In the genomic region with DNA sequence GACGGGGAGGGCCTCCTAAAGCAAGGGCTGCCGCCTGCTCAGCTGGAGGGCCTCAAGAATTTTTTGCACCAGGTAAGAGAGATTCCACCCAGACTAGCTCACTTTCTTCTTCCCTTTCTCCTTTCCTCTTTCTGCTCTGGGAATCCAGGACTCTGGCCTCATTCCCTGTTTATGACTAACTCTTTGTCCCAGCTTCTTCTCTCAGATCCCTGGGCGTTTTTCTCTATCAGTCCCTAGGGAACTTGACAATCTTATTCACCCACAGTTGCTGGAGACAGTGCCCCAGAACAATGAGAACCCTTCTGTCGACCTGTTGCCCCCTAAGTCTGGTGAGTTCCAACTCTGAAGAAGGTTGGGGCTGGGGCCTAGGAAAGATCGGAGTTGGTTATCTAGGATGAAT, we compare ENCODE assay signal across 23 cellular contexts. TPM values are rescaled to one million over a fixed set of nuclear protein-coding genes. Genes with fewer than 3 reads are reported as not detected.
DNase-seq lines count a peak whose midpoint lies in the region; ATAC-seq and TF ChIP-seq lines count a peak whose summit lies in the region.
"Had no signal": no experiment of that assay in that cellular context is flagged by ENCODE, and none has a peak within 500 bp of the region (broad histone marks: within the 10 kb centered on the region; RNA-seq: fewer than 3 reads in every experiment).

No MANE protein-coding gene starts in this region.

- TF ChIP-seq CTCF in activated CD8-positive, alpha-beta T cell treated with anti-CD3 and anti-CD28 coated beads for 36 hours (IDR thresholded peaks at IDR 0.05), result no peak
- TF ChIP-seq CTCF in fibroblast of mammary gland (conservative IDR thresholded peaks at IDR 0.05; ENCODE audit: control insufficient read depth, insufficient read depth, low read depth, low read length), result no peak
- no peak for TF ChIP-seq CTCF in colonic mucosa (IDR thresholded peaks at IDR 0.05)

- H3F3A ChIP-seq in GM23248 (ENCODE audit: insufficient read depth), result 0 out of 2 replicates have a peak, but pooled peaks cover 6% of the 10 kb centered on the region

- peaks cover 70% of the 10 kb centered on the region for H3K36me3 Mint-ChIP-seq in activated CD8-positive, alpha-beta T cell treated with anti-CD3 and anti-CD28 coated beads, Interleukin-2, amount 10 ng/mL, durations not matched to agents 7 days and 5 days (ENCODE audit: low read depth)
- H3K36me3 Mint-ChIP-seq in activated CD8-positive, alpha-beta T cell treated with anti-CD3 and anti-CD28 coated beads for 36 hours (ENCODE audit: low read depth), result peaks cover 53% of the 10 kb centered on the region

- no peak overlapping the region for H2AFZ ChIP-seq in GM23248

- POLR2A ChIA-PET in activated CD8-positive, alpha-beta T cell treated with anti-CD3 and anti-CD28 coated beads, Interleukin-2, amount 10 ng/mL, durations not matched to agents 7 days and 5 days (lab: Charles Lee), result interaction anchor here (1.1 kb wide), 2 partner anchors 13 to 32 kb away, joined by 3 read pairs; a partner anchor contains a TSS
- POLR2A ChIA-PET in activated CD8-positive, alpha-beta T cell treated with anti-CD3 and anti-CD28 coated beads for 36 hours (lab: Charles Lee), result interaction anchor here (1.3 to 2.0 kb wide), 2 partner anchors 8 to 15 kb away, joined by 4 to 7 read pairs; no protein-coding TSS in a partner anchor

- no peaks in the 10 kb centered on the region for H4K20me1 ChIP-seq in GM23248 (ENCODE audit: insufficient read depth)

- ATAC-seq in activated CD8-positive, alpha-beta T cell treated with anti-CD3 and anti-CD28 coated beads, Interleukin-2, amount 10 ng/mL, durations not matched to agents 7 days and 5 days, result no peak
- ATAC-seq in activated CD8-positive, alpha-beta T cell treated with anti-CD3 and anti-CD28 coated beads for 36 hours, result no peak
- ATAC-seq in stimulated activated naive CD8-positive, alpha-beta T cell treated with anti-CD3 and anti-CD28 coated beads, Interleukin-15, amount 100 ng/mL, for 72 hours, result no peak
- no peak for ATAC-seq in HG03025 (IDR thresholded peaks at IDR 0.05; ENCODE audit: low FRiP score, unreplicated experiment)

- CTCF ChIA-PET in activated CD8-positive, alpha-beta T cell treated with anti-CD3 and anti-CD28 coated beads, Interleukin-2, amount 10 ng/mL, durations not matched to agents 7 days and 5 days (lab: Charles Lee), result interaction anchor here (1.5 kb wide), 1 partner anchor 15 kb away, joined by 5 read pairs; a partner anchor contains a TSS
- CTCF ChIA-PET in activated CD8-positive, alpha-beta T cell treated with anti-CD3 and anti-CD28 coated beads for 36 hours (lab: Charles Lee), result interaction anchor here (1.0 to 1.1 kb wide), 3 partner anchors 14 to 126 kb away, joined by 3 read pairs; no protein-coding TSS in a partner anchor

- H3K36me3 ChIP-seq in GM23248 (ENCODE audit: low read depth) (peaks cover 34% of the 10 kb centered on the region; the same call in 1 of the 2 replicates), colonic mucosa (peaks cover 8% of the 10 kb centered on the region)

- H3K9me3 Mint-ChIP-seq in activated CD8-positive, alpha-beta T cell treated with anti-CD3 and anti-CD28 coated beads, Interleukin-2, amount 10 ng/mL, durations not matched to agents 7 days and 5 days (ENCODE audit: insufficient read depth), result no peaks in the 10 kb centered on the region
- H3K9me3 Mint-ChIP-seq in activated CD8-positive, alpha-beta T cell treated with anti-CD3 and anti-CD28 coated beads for 36 hours, result no peaks in the 10 kb centered on the region
- H3K9me3 Mint-ChIP-seq in stimulated activated naive CD8-positive, alpha-beta T cell treated with anti-CD3 and anti-CD28 coated beads, Interleukin-15, amount 100 ng/mL, for 72 hours, result no peaks in the 10 kb centered on the region

- no peak overlapping the region for H3K27ac ChIP-seq in GM23248
- H3K27ac ChIP-seq in colonic mucosa, result no peak overlapping the region
- H3K27ac ChIP-seq: KMS-11, SJSA1 had no signal

- no peaks in the 10 kb centered on the region for H3K27me3 Mint-ChIP-seq in activated CD8-positive, alpha-beta T cell treated with anti-CD3 and anti-CD28 coated beads, Interleukin-2, amount 10 ng/mL, durations not matched to agents 7 days and 5 days (ENCODE audit: low read depth)
- no peaks in the 10 kb centered on the region for H3K27me3 Mint-ChIP-seq in activated CD8-positive, alpha-beta T cell treated with anti-CD3 and anti-CD28 coated beads for 36 hours
- no peaks in the 10 kb centered on the region for H3K27me3 Mint-ChIP-seq in stimulated activated naive CD8-positive, alpha-beta T cell treated with anti-CD3 and anti-CD28 coated beads, Interleukin-15, amount 100 ng/mL, for 72 hours

- H3K27ac Mint-ChIP-seq in activated CD8-positive, alpha-beta T cell treated with anti-CD3 and anti-CD28 coated beads, Interleukin-2, amount 10 ng/mL, durations not matched to agents 7 days and 5 days, result peak overlapping the region; percentile 46
- no peak overlapping the region for H3K27ac Mint-ChIP-seq in activated CD8-positive, alpha-beta T cell treated with anti-CD3 and anti-CD28 coated beads for 36 hours
- peak overlapping the region; percentile 12 to 81 for H3K27ac Mint-ChIP-seq in stimulated activated naive CD8-positive, alpha-beta T cell treated with anti-CD3 and anti-CD28 coated beads, Interleukin-15, amount 100 ng/mL, for 72 hours

- H3K9me3 ChIP-seq in GM23248 (ENCODE audit: low read depth), result no peaks in the 10 kb centered on the region
- H3K9me3 ChIP-seq in colonic mucosa, result no peaks in the 10 kb centered on the region
- H3K9me3 ChIP-seq: SJSA1 had no signal

- no peaks in the 10 kb centered on the region for H3K27me3 ChIP-seq in GM23248 (replicated peaks; ENCODE audit: insufficient read depth)
- H3K27me3 ChIP-seq in colonic mucosa, result no peaks in the 10 kb centered on the region
- H3K27me3 ChIP-seq: SJSA1 had no signal

- H3K79me2 ChIP-seq in GM23248 (ENCODE audit: insufficient read depth), result no peaks in the 10 kb centered on the region

- no peak overlapping the region for H3K9ac ChIP-seq in GM23248
- no peak overlapping the region for H3K9ac ChIP-seq in colonic mucosa (ENCODE audit: low read depth in 2 of 2, low read length in 2 of 2)
- H3K9ac ChIP-seq: KMS-11 had no signal

- no peaks in the 10 kb centered on the region for H3K4me1 ChIP-seq in GM23248 (ENCODE audit: insufficient read depth)
- no peaks in the 10 kb centered on the region for H3K4me1 ChIP-seq in colonic mucosa
- H3K4me1 ChIP-seq: SJSA1 had no signal

- H3K4me1 Mint-ChIP-seq in activated CD8-positive, alpha-beta T cell treated with anti-CD3 and anti-CD28 coated beads, Interleukin-2, amount 10 ng/mL, durations not matched to agents 7 days and 5 days (ENCODE audit: low read depth), result peaks cover 29% of the 10 kb centered on the region
- H3K4me1 Mint-ChIP-seq in activated CD8-positive, alpha-beta T cell treated with anti-CD3 and anti-CD28 coated beads for 36 hours (ENCODE audit: low read depth), result peaks cover 23% of the 10 kb centered on the region
- peaks cover 18% of the 10 kb centered on the region for H3K4me1 Mint-ChIP-seq in stimulated activated naive CD8-positive, alpha-beta T cell treated with anti-CD3 and anti-CD28 coated beads, Interleukin-15, amount 100 ng/mL, for 72 hours

- H3K4me2 ChIP-seq in GM23248 (ENCODE audit: unreplicated experiment), result no peak overlapping the region
- H3K4me2 ChIP-seq: KMS-11 had no signal

- DNase-seq in activated CD8-positive, alpha-beta T cell treated with anti-CD3 and anti-CD28 coated beads, Interleukin-2, amount 10 ng/mL, durations not matched to agents 7 days and 5 days, result no peak
- DNase-seq in activated CD8-positive, alpha-beta T cell treated with anti-CD3 and anti-CD28 coated beads for 36 hours, result no peak
- DNase-seq in GM23248 (peak; percentile 40), fibroblast of mammary gland (ENCODE audit: low read depth) (peak; percentile 30), colonic mucosa (no peak), dedifferentiated amniotic fluid mesenchymal stem cell (ENCODE audit: extremely low spot score) (no peak)
- no peak for DNase-seq in stimulated activated naive CD8-positive, alpha-beta T cell treated with anti-CD3 and anti-CD28 coated beads, Interleukin-15, amount 100 ng/mL, for 72 hours
- DNase-seq: DMS153, DND-41, H7, IMR-90, NCI-H1092, NCI-H1417 treated with DMSO at 0.1 percent for 48 hours, NCI-H1694 treated with DMSO at 0.1 percent for 48 hours, NCI-H2081, NCI-H2227 treated with DMSO at 0.1 percent for 48 hours, NCI-H526 treated with DMSO at 0.1 percent for 48 hours, Right ventricle myocardium superior, RPMI8226 had no signal

- in situ Hi-C loops in GM23248 (cut with MboI), result no loop called here

- H3K9me2 ChIP-seq in GM23248 (ENCODE audit: insufficient read depth), result no peaks in the 10 kb centered on the region

- 76 to 79% methylated on average over 5 of the region's 5 CpGs for WGBS in GM23248 (ENCODE audit: low coverage in 1 of 2, low lambda C conversion rate in 2 of 2, missing lambda C conversion rate in 2 of 2), 2 experiments

- H3K4me3 Mint-ChIP-seq in activated CD8-positive, alpha-beta T cell treated with anti-CD3 and anti-CD28 coated beads, Interleukin-2, amount 10 ng/mL, durations not matched to agents 7 days and 5 days, result no peak overlapping the region
- no peak overlapping the region for H3K4me3 Mint-ChIP-seq in activated CD8-positive, alpha-beta T cell treated with anti-CD3 and anti-CD28 coated beads for 36 hours
- H3K4me3 Mint-ChIP-seq in stimulated activated naive CD8-positive, alpha-beta T cell treated with anti-CD3 and anti-CD28 coated beads, Interleukin-15, amount 100 ng/mL, for 72 hours, result no peak overlapping the region

- H3K4me3 ChIP-seq in GM23248 (no peak overlapping the region), fibroblast of mammary gland (ENCODE audit: control insufficient read depth, low read depth, low read length) (no peak overlapping the region), colonic mucosa (no peak overlapping the region)
- H3K4me3 ChIP-seq: SJSA1 had no signal

- intact Hi-C loops in activated CD8-positive, alpha-beta T cell treated with anti-CD3 and anti-CD28 coated beads for 36 hours (cut with micrococcal nuclease), result no loop called here
- intact Hi-C loops in colonic mucosa (cut with DNase I), result no loop called here

RNA-seq across cellular contexts. Expression of a gene that starts 15.6 kb away (rescaled TPM):
- 10 to 100 TPM; 66.7 to 76.5 TPM for total RNA-seq in activated CD8-positive, alpha-beta T cell treated with anti-CD3 and anti-CD28 coated beads, Interleukin-2, amount 10 ng/mL, durations not matched to agents 7 days and 5 days
- total RNA-seq in activated CD8-positive, alpha-beta T cell treated with anti-CD3 and anti-CD28 coated beads for 36 hours, result 10 to 100 TPM; 48.4 to 54.1 TPM
- total RNA-seq in GM23248 (2014; rRNA removed; shearing (Covaris generic)), result 17.9 and 27.2 TPM in 2 replicates
- 19.4 and 21.2 TPM in 2 replicates for polyA plus RNA-seq in GM23248 (2016; fragmentation: Nextera tagmentation; extraction: Ambion mirVana)
- total RNA-seq in colonic mucosa, result 10 to 100 TPM; 23.9 to 40.6 TPM

RNA-seq across cellular contexts. Expression of a gene that starts 15.9 kb away (rescaled TPM):
- 100 to 1,000 TPM; 248 to 278 TPM for total RNA-seq in activated CD8-positive, alpha-beta T cell treated with anti-CD3 and anti-CD28 coated beads, Interleukin-2, amount 10 ng/mL, durations not matched to agents 7 days and 5 days
- 100 to 1,000 TPM; 140 to 143 TPM for total RNA-seq in activated CD8-positive, alpha-beta T cell treated with anti-CD3 and anti-CD28 coated beads for 36 hours
- total RNA-seq in GM23248 (2014; rRNA removed; shearing (Covaris generic)), result 35.8 and 37.8 TPM in 2 replicates
- polyA plus RNA-seq in GM23248 (2016; fragmentation: Nextera tagmentation; extraction: Ambion mirVana), result 321 and 343 TPM in 2 replicates
- 100 to 1,000 TPM; 116 to 129 TPM for total RNA-seq in colonic mucosa

RNA-seq across cellular contexts. Expression of a gene that starts 18.0 kb away (rescaled TPM):
- total RNA-seq in activated CD8-positive, alpha-beta T cell treated with anti-CD3 and anti-CD28 coated beads, Interleukin-2, amount 10 ng/mL, durations not matched to agents 7 days and 5 days, result 10 to 100 TPM in 1 of 2 experiments, 1 to 10 TPM in 1; 8.8 to 10.3 TPM
- total RNA-seq in activated CD8-positive, alpha-beta T cell treated with anti-CD3 and anti-CD28 coated beads for 36 hours, result 1 to 10 TPM; 7.2 to 7.6 TPM
- total RNA-seq in GM23248 (2014; rRNA removed; shearing (Covaris generic)), result 0.22 TPM in 1 of 2 replicates, not detected in the other
- 0.08 and 0.24 TPM in 2 replicates for polyA plus RNA-seq in GM23248 (2016; fragmentation: Nextera tagmentation; extraction: Ambion mirVana)
- total RNA-seq in colonic mucosa, result 1 to 10 TPM; 1.1 to 2.6 TPM
- total RNA-seq: H7 had no signal

RNA-seq across cellular contexts. Expression of a gene that starts 31.6 kb away (rescaled TPM):
- 1 to 10 TPM; 4.2 TPM for total RNA-seq in activated CD8-positive, alpha-beta T cell treated with anti-CD3 and anti-CD28 coated beads, Interleukin-2, amount 10 ng/mL, durations not matched to agents 7 days and 5 days
- total RNA-seq in activated CD8-positive, alpha-beta T cell treated with anti-CD3 and anti-CD28 coated beads for 36 hours, result 1 to 10 TPM; 5.1 to 5.2 TPM
- total RNA-seq in GM23248 (2014; rRNA removed; shearing (Covaris generic)), result 4.3 and 15.3 TPM in 2 replicates
- 3.1 and 4.3 TPM in 2 replicates for polyA plus RNA-seq in GM23248 (2016; fragmentation: Nextera tagmentation; extraction: Ambion mirVana)
- total RNA-seq in colonic mucosa, result 1 to 10 TPM; 2.8 to 3.0 TPM

RNA-seq across cellular contexts. Expression of a gene that starts 54.8 kb away (rescaled TPM):
- total RNA-seq in activated CD8-positive, alpha-beta T cell treated with anti-CD3 and anti-CD28 coated beads, Interleukin-2, amount 10 ng/mL, durations not matched to agents 7 days and 5 days, result not detected
- total RNA-seq in activated CD8-positive, alpha-beta T cell treated with anti-CD3 and anti-CD28 coated beads for 36 hours, result not detected
- 0.22 and 0.89 TPM in 2 replicates for total RNA-seq in GM23248 (2014; rRNA removed; shearing (Covaris generic))
- 0.05 TPM in 1 of 2 replicates, not detected in the other for polyA plus RNA-seq in GM23248 (2016; fragmentation: Nextera tagmentation; extraction: Ambion mirVana)
- total RNA-seq in colonic mucosa, result under 1 TPM; 0.21 to 0.37 TPM
- total RNA-seq: A172, H7, IMR-90, Right ventricle myocardium superior, SJSA1 had no signal

Comparison
In these comparisons a context has a peak if more than half of its experiments do, and no peak if none do; other contexts are left out.
1. DNase-seq: peak in GM23248 (single experiment) and fibroblast of mammary gland (single experiment); none in activated CD8-positive, alpha-beta T cell treated with anti-CD3 and anti-CD28 coated beads, Interleukin-2, amount 10 ng/mL, durations not matched to agents 7 days and 5 days (single experiment), activated CD8-positive, alpha-beta T cell treated with anti-CD3 and anti-CD28 coated beads for 36 hours (single experiment), stimulated activated naive CD8-positive, alpha-beta T cell treated with anti-CD3 and anti-CD28 coated beads, Interleukin-15, amount 100 ng/mL, for 72 hours (0 of 2), colonic mucosa (single experiment) and dedifferentiated amniotic fluid mesenchymal stem cell (single experiment).